In the genomic region with DNA sequence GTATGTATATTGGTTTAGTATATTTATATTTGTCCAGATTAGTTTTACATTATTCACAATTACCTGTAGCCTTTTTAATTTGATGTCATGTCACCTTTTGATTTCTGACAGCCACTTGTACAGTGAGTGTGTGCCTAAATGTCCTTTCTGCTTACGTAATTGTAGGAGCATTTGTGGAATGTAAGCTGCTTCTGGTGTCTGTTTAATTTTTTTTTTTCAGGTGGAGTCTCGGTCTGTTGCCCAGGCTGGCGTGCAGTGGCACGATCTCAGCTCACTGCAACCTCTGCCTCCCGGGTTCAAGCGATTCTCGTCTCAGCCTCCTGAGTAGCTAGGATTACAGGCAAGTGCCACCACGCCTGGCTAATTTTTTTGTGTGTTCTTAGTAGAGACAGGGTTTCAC, we compare ENCODE assay signal across 19 cellular contexts.
"Had no signal": no experiment of that assay in that cellular context is flagged by ENCODE, and none has a peak within 500 bp of the region (broad histone marks: within the 10 kb centered on the region; RNA-seq: fewer than 3 reads in every experiment).

No MANE protein-coding gene starts in this region.

- H3K4me3 ChIP-seq: colonic mucosa, heart left ventricle, pancreas, prostate gland, testis, tibial nerve had no signal

- H3K27ac ChIP-seq: colonic mucosa, heart left ventricle, pancreas, prostate gland, testis, tibial nerve had no signal

- FAIRE-seq: endothelial cell of umbilical vein, pancreas had no signal

- H3K9me3 ChIP-seq: colonic mucosa, pancreas, prostate gland, testis, tibial nerve had no signal

- H3K36me3 ChIP-seq: colonic mucosa, heart left ventricle, pancreas, prostate gland, tibial nerve had no signal

- H3K4me1 ChIP-seq: colonic mucosa, heart left ventricle, prostate gland, testis, tibial nerve had no signal

- H3K27me3 ChIP-seq: testis had no signal

- DNase-seq: cerebellar nuclear complex; colonic mucosa; dermis blood vessel endothelial cell; foreskin melanocyte; heart left ventricle; hippocampal formation; left cardiac atrium; mesendoderm; naive B cell; occipital lobe; pancreas; stimulated activated CD4-positive, alpha-beta T cell treated with anti-CD3 and anti-CD28 coated beads, Interleukin-2, amount 100 ng/mL, for 24 hours; stimulated activated CD4-positive, alpha-beta T cell treated with anti-CD3 and anti-CD28 coated beads, Interleukin-4, amount 100 ng/mL, for 4 hours; stimulated activated naive B cell treated with anti-CD40 and anti-IgM and Interleukin-4, amounts not matched to agents 10 μg/mL and 1 μg/mL and 100 μg/mL, for 72 hours; stimulated activated naive CD8-positive, alpha-beta T cell treated with anti-CD3 and anti-CD28 coated beads, Interleukin-15, amount 100 ng/mL, for 72 hours; testis had no signal
